ENCODE assay signal across 8 cellular contexts in genomic region chr5:93621340-93621872, GRCh38. TPM values are rescaled to one million over a fixed set of nuclear protein-coding genes. Genes with fewer than 3 reads are reported as not detected.
A peak's percentile ranks its signal among the peaks of the same experiment; 100 is the strongest.
DNase-seq lines count a peak whose midpoint lies in the region; TF ChIP-seq lines count a peak whose summit lies in the region.

No MANE protein-coding gene starts in this region.

- peak overlapping the region; percentile 71 for H3K4me3 ChIP-seq in smooth muscle cell

- H3K27me3 ChIP-seq in smooth muscle cell (ENCODE audit: low read depth) = peaks cover 76% of the 10 kb centered on the region

- H3K9me3 ChIP-seq in smooth muscle cell (replicated peaks; ENCODE audit: low read depth) = no peaks in the 10 kb centered on the region

- H3K9ac ChIP-seq in smooth muscle cell (ENCODE audit: low read depth) = no peak overlapping the region

- peaks cover 4% of the 10 kb centered on the region for H3K4me1 ChIP-seq in smooth muscle cell (ENCODE audit: low read depth)

- H3K9me3 Mint-ChIP-seq in activated CD4-positive, alpha-beta T cell treated with anti-CD3 and anti-CD28 coated beads, Interleukin-2, amount 10 ng/mL, durations not matched to agents 7 days and 5 days = no peaks in the 10 kb centered on the region
- no peaks in the 10 kb centered on the region for H3K9me3 Mint-ChIP-seq in chondrocyte (ENCODE audit: low read depth)

- no peak for DNase-seq in activated CD4-positive, alpha-beta T cell treated with anti-CD3 and anti-CD28 coated beads, Interleukin-2, amount 10 ng/mL, durations not matched to agents 7 days and 5 days
- no peak for DNase-seq in activated CD4-positive, alpha-beta T cell treated with anti-CD3 and anti-CD28 coated beads for 1 hour
- peak; percentile 85 for DNase-seq in HK-2 (ENCODE audit: unreplicated experiment)
- peak; percentile 57 for DNase-seq in RWPE1 (ENCODE audit: low spot score)
- DNase-seq in chondrocyte (ENCODE audit: low spot score) = peak; percentile 96
- DNase-seq in kidney tubule cell (ENCODE audit: low spot score) = peak; percentile 82
- peak; percentile 72 for DNase-seq in smooth muscle cell (lab: John Stamatoyannopoulos, UW; ENCODE audit: unreplicated experiment)
- DNase-seq in stimulated activated CD4-positive, alpha-beta T cell treated with anti-CD3 and anti-CD28 coated beads, Interleukin-12 subunit alpha, Interleukin-12 subunit beta, amount 100 ng/mL, for 4 hours = no peak

- peaks cover 1% of the 10 kb centered on the region for H3K36me3 Mint-ChIP-seq in activated CD4-positive, alpha-beta T cell treated with anti-CD3 and anti-CD28 coated beads, Interleukin-2, amount 10 ng/mL, durations not matched to agents 7 days and 5 days (ENCODE audit: low read depth)
- no peaks in the 10 kb centered on the region for H3K36me3 Mint-ChIP-seq in chondrocyte (ENCODE audit: low read depth)

- H3K27me3 Mint-ChIP-seq in activated CD4-positive, alpha-beta T cell treated with anti-CD3 and anti-CD28 coated beads, Interleukin-2, amount 10 ng/mL, durations not matched to agents 7 days and 5 days = peaks cover 46% of the 10 kb centered on the region
- H3K27me3 Mint-ChIP-seq in chondrocyte (ENCODE audit: low read depth) = no peaks in the 10 kb centered on the region

- H3K27ac ChIP-seq in RWPE1 (peak overlapping the region; percentile 76), smooth muscle cell (ENCODE audit: low read depth) (no peak overlapping the region)

- peak overlapping the region; percentile 45 for H3K4me3 Mint-ChIP-seq in activated CD4-positive, alpha-beta T cell treated with anti-CD3 and anti-CD28 coated beads, Interleukin-2, amount 10 ng/mL, durations not matched to agents 7 days and 5 days
- H3K4me3 Mint-ChIP-seq in chondrocyte (ENCODE audit: unreplicated experiment) = peak overlapping the region; percentile 94

- H3K79me2 ChIP-seq in smooth muscle cell (ENCODE audit: low read depth) = no peaks in the 10 kb centered on the region

- no peaks in the 10 kb centered on the region for H3K36me3 ChIP-seq in smooth muscle cell (ENCODE audit: low read depth)

- 2% methylated on average over 39 of the region's 42 CpGs for whole genome bisulfite sequencing in smooth muscle cell (ENCODE audit: low lambda C conversion rate)

- peak overlapping the region; percentile 70 for H2AFZ ChIP-seq in smooth muscle cell (ENCODE audit: low read depth)

- H3F3A ChIP-seq in smooth muscle cell (ENCODE audit: low read depth) = no peaks in the 10 kb centered on the region

- peaks cover 17% of the 10 kb centered on the region for H3K4me1 Mint-ChIP-seq in activated CD4-positive, alpha-beta T cell treated with anti-CD3 and anti-CD28 coated beads, Interleukin-2, amount 10 ng/mL, durations not matched to agents 7 days and 5 days
- H3K4me1 Mint-ChIP-seq in chondrocyte (ENCODE audit: low read depth) = peaks cover 18% of the 10 kb centered on the region

- TF ChIP-seq CTCF in RWPE1 (conservative IDR thresholded peaks at IDR 0.05; ENCODE audit: low read depth) (no peak), chondrocyte (IDR thresholded peaks at IDR 0.05) (no peak), smooth muscle cell (IDR thresholded peaks at IDR 0.05; ENCODE audit: borderline replicate concordance, insufficient read depth, poor library complexity, severe bottlenecking) (no peak)

- H3K4me2 ChIP-seq in smooth muscle cell = peak overlapping the region; percentile 95

- POLR2A ChIA-PET in activated CD4-positive, alpha-beta T cell treated with anti-CD3 and anti-CD28 coated beads, Interleukin-2, amount 10 ng/mL, durations not matched to agents 7 days and 5 days (lab: Charles Lee) = no interaction called here
- POLR2A ChIA-PET in RWPE1 (lab: Yijun Ruan, JAX; ENCODE audit: low non-redundant PET) = no interaction called here

- CTCF ChIA-PET in activated CD4-positive, alpha-beta T cell treated with anti-CD3 and anti-CD28 coated beads, Interleukin-2, amount 10 ng/mL, durations not matched to agents 7 days and 5 days (lab: Charles Lee) = interaction anchor here (1.4 kb wide), 1 partner anchor 14 kb away, joined by 3 read pairs; no protein-coding TSS in a partner anchor
- CTCF ChIA-PET in RWPE1 (lab: Yijun Ruan, JAX) = interaction anchor here (1.1 to 1.8 kb wide), 3 partner anchors 9 to 180 kb away, joined by 4 to 6 read pairs (median 6); no protein-coding TSS in a partner anchor

- H3K27ac Mint-ChIP-seq in activated CD4-positive, alpha-beta T cell treated with anti-CD3 and anti-CD28 coated beads, Interleukin-2, amount 10 ng/mL, durations not matched to agents 7 days and 5 days = no peak overlapping the region
- H3K27ac Mint-ChIP-seq in chondrocyte (ENCODE audit: unreplicated experiment) = peak overlapping the region; percentile 95

- no peaks in the 10 kb centered on the region for H4K20me1 ChIP-seq in smooth muscle cell (ENCODE audit: low read depth)

RNA-seq across cellular contexts. Expression of gene NR2F1, which starts 38.4 kb away (rescaled TPM):
- total RNA-seq in activated CD4-positive, alpha-beta T cell treated with anti-CD3 and anti-CD28 coated beads, Interleukin-2, amount 10 ng/mL, durations not matched to agents 7 days and 5 days = not detected
- 28.7 to 41.9 TPM (median 30.8 TPM) in 3 replicates for total RNA-seq in chondrocyte
- 8.2 and 22.5 TPM in 2 replicates for total RNA-seq in smooth muscle cell
- 5.9 and 6.0 TPM in 2 replicates for polyA plus RNA-seq in smooth muscle cell

RNA-seq across cellular contexts. Expression of gene NR2F1-AS1, which starts 40.4 kb away (rescaled TPM):
- not detected for total RNA-seq in activated CD4-positive, alpha-beta T cell treated with anti-CD3 and anti-CD28 coated beads, Interleukin-2, amount 10 ng/mL, durations not matched to agents 7 days and 5 days
- total RNA-seq in chondrocyte = 16.2 to 20.0 TPM (median 19.7 TPM) in 3 replicates
- total RNA-seq in smooth muscle cell = 18.7 and 31.0 TPM in 2 replicates
- 22.9 and 26.1 TPM in 2 replicates for polyA plus RNA-seq in smooth muscle cell

Comparison
In these comparisons a context has a peak if more than half of its experiments do, and no peak if none do; other contexts are left out.
1. DNase-seq: peak in HK-2 (single experiment), RWPE1 (single experiment), chondrocyte (single experiment), kidney tubule cell (single experiment) and smooth muscle cell (single experiment); none in activated CD4-positive, alpha-beta T cell treated with anti-CD3 and anti-CD28 coated beads, Interleukin-2, amount 10 ng/mL, durations not matched to agents 7 days and 5 days (single experiment), activated CD4-positive, alpha-beta T cell treated with anti-CD3 and anti-CD28 coated beads for 1 hour (single experiment) and stimulated activated CD4-positive, alpha-beta T cell treated with anti-CD3 and anti-CD28 coated beads, Interleukin-12 subunit alpha, Interleukin-12 subunit beta, amount 100 ng/mL, for 4 hours (single experiment).
2. RNA of gene NR2F1-AS1, which starts 40.4 kb away (total RNA-seq): 18.7 to 31.0 TPM in smooth muscle cell and 16.2 to 20.0 TPM in chondrocyte; not detected in activated CD4-positive, alpha-beta T cell treated with anti-CD3 and anti-CD28 coated beads, Interleukin-2, amount 10 ng/mL, durations not matched to agents 7 days and 5 days; every median in the first group is over 10 times any median in the second.